14 cellular contexts compared by ENCODE assay signal in the genomic region with DNA sequence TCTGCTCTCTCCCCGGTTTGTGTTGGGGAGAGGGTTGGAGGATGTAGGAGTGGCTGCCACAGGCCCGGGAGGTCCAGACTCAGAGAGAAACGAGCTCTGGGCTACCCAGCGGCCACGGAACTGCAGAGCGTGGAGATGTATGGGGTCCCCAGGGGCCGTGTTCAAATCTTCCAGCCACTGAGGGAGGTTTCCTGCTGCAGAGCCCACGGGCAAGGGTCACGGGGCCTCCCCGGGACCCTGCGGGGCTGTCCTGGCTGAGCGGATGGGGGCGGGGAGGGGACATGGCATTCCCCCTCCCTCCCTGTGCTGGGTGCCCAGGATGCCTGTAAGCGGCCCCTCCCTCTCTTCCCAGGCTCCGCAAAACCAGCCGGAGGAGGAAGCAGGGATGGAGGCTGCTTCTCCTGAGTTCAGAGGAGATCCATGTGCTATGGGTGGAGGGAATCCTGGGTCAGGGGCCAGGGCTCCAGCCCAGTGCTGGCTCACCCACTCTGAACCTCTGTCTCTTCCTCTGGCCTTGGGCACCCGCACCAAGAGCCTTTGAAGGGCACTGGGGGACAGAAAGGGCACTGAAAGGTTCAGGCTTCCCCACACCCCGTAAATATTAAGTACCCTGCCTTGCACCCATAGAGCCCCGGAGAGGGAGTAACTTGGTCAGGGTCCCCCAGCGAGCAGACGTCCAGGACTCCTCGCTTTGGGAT. TPM values are rescaled to one million over a fixed set of nuclear protein-coding genes. Genes with fewer than 3 reads are reported as not detected.
DNase-seq lines count a peak whose midpoint lies in the region; ATAC-seq and TF ChIP-seq lines count a peak whose summit lies in the region.
"Had no signal": no experiment of that assay in that cellular context is flagged by ENCODE, and none has a peak within 500 bp of the region (broad histone marks: within the 10 kb centered on the region; RNA-seq: fewer than 3 reads in every experiment).

No MANE protein-coding gene starts in this region.

- H3K27ac Mint-ChIP-seq in natural killer cell treated with Interleukin-12 subunit alpha and Interleukin-12 subunit beta and Interleukin-15 and Interleukin-18, amount 100 ng/mL, for 72 hours, result no peak overlapping the region

- H3K4me1 Mint-ChIP-seq in natural killer cell treated with Interleukin-12 subunit alpha and Interleukin-12 subunit beta and Interleukin-15 and Interleukin-18, amount 100 ng/mL, for 72 hours (ENCODE audit: low read depth in 2 of 2), result peaks cover 0 to 7% of the 10 kb centered on the region in 2 donors

- intact Hi-C loops in gastrocnemius medialis (cut with DNase I; ENCODE audit: low total_unique reads), result no loop called here

- H3K27me3 ChIP-seq in BLaER1 (no peaks in the 10 kb centered on the region), iPS-15b (ENCODE audit: control insufficient read depth, insufficient read depth, low read length) (peaks cover 41% of the 10 kb centered on the region), gastrocnemius medialis (no peaks in the 10 kb centered on the region)

- H3K36me3 ChIP-seq in BLaER1 (peaks cover 62% of the 10 kb centered on the region), iPS-15b (ENCODE audit: control insufficient read depth, insufficient read depth, low read length) (no peaks in the 10 kb centered on the region), gastrocnemius medialis (peaks cover 0 to 59% of the 10 kb centered on the region in 2 donors)

- H3K4me1 ChIP-seq in BLaER1, result peaks cover 50% of the 10 kb centered on the region
- no peaks in the 10 kb centered on the region for H3K4me1 ChIP-seq in iPS-15b (ENCODE audit: control insufficient read depth, insufficient read depth, low read length)
- H3K4me1 ChIP-seq in gastrocnemius medialis, result peaks cover 20 to 24% of the 10 kb centered on the region in 2 donors

- in situ Hi-C loops in gastrocnemius medialis (cut with MboI; ENCODE audit: low sequenced_read_pairs in 4 of 4), result no loop called here

- peaks cover 3% of the 10 kb centered on the region for H3K36me3 Mint-ChIP-seq in natural killer cell treated with Interleukin-12 subunit alpha and Interleukin-12 subunit beta and Interleukin-15 and Interleukin-18, amount 100 ng/mL, for 72 hours

- no peak for TF ChIP-seq CTCF in gastrocnemius medialis (IDR thresholded peaks at IDR 0.05 in 4 of 5, conservative IDR thresholded peaks at IDR 0.05 in 1 of 5)

- H3K4me3 ChIP-seq in BLaER1 (peak overlapping the region; percentile 53), iPS-15b (ENCODE audit: low read depth, low read length) (peak overlapping the region; percentile 13), gastrocnemius medialis (no peak overlapping the region)

- H3K27me3 Mint-ChIP-seq in natural killer cell treated with Interleukin-12 subunit alpha and Interleukin-12 subunit beta and Interleukin-15 and Interleukin-18, amount 100 ng/mL, for 72 hours, result no peaks in the 10 kb centered on the region

- TF ChIP-seq POLR2A in gastrocnemius medialis (IDR thresholded peaks at IDR 0.05), result no peak

- H3K4me2 ChIP-seq in BLaER1, result peak overlapping the region; percentile 95

- H3K27ac ChIP-seq in BLaER1 (peak overlapping the region; percentile 52; the same call in 1 of the 2 replicates), gastrocnemius medialis (peak overlapping the region; percentile 77 to 82 (median 79))

- no peak for ATAC-seq in gastrocnemius medialis
- ATAC-seq in natural killer cell treated with Interleukin-12 subunit alpha and Interleukin-12 subunit beta and Interleukin-15 and Interleukin-18, amount 100 ng/mL, for 72 hours, result no peak

- DNase-seq in astrocyte of the hippocampus (ENCODE audit: low read depth, low spot score), result peak; percentile 46
- DNase-seq in gastrocnemius medialis, result no peak
- DNase-seq in SKM-1 (lab: John Stamatoyannopoulos, UW; ENCODE audit: unreplicated experiment), result no peak
- DNase-seq in natural killer cell treated with Interleukin-12 subunit alpha and Interleukin-12 subunit beta and Interleukin-15 and Interleukin-18, amount 100 ng/mL, for 72 hours (ENCODE audit: low spot score), result no peak
- DNase-seq in NCI-H1105 treated with DMSO at 0.1 percent for 48 hours (lab: John Stamatoyannopoulos, UW), result no peak
- no peak for DNase-seq in SIG-M5 treated with dmso at 0.1 percent for 504 hours (lab: John Stamatoyannopoulos, UW; ENCODE audit: unreplicated experiment)
- DNase-seq: AML-193, cerebellar nuclear complex, GDM1, NCI-H69, T-helper 1 cell had no signal

- H3K9me3 ChIP-seq in BLaER1 (no peaks in the 10 kb centered on the region), iPS-15b (ENCODE audit: control insufficient read depth, insufficient read depth, low read length) (no peaks in the 10 kb centered on the region), gastrocnemius medialis (no peaks in the 10 kb centered on the region)

- H3K9ac ChIP-seq in BLaER1 (peak overlapping the region; percentile 56; the same call in 1 of the 2 replicates), iPS-15b (ENCODE audit: low read depth, low read length) (no peak overlapping the region)

- no peak overlapping the region for H3K4me3 Mint-ChIP-seq in natural killer cell treated with Interleukin-12 subunit alpha and Interleukin-12 subunit beta and Interleukin-15 and Interleukin-18, amount 100 ng/mL, for 72 hours

- no peaks in the 10 kb centered on the region for H3K9me3 Mint-ChIP-seq in natural killer cell treated with Interleukin-12 subunit alpha and Interleukin-12 subunit beta and Interleukin-15 and Interleukin-18, amount 100 ng/mL, for 72 hours

- peaks cover 77% of the 10 kb centered on the region for H4K20me1 ChIP-seq in BLaER1

RNA-seq across cellular contexts. Expression of a gene that starts 22.6 kb away (rescaled TPM):
- total RNA-seq in gastrocnemius medialis, result not detected
- under 1 TPM in 1 of 2 donors, not detected in 1; 0.62 TPM for total RNA-seq in natural killer cell treated with Interleukin-12 subunit alpha and Interleukin-12 subunit beta and Interleukin-15 and Interleukin-18, amount 100 ng/mL, for 72 hours
- total RNA-seq: posterior vena cava had no signal

RNA-seq across cellular contexts. Expression of a gene that starts 25.6 kb away (rescaled TPM):
- not detected for total RNA-seq in gastrocnemius medialis
- not detected for total RNA-seq in natural killer cell treated with Interleukin-12 subunit alpha and Interleukin-12 subunit beta and Interleukin-15 and Interleukin-18, amount 100 ng/mL, for 72 hours
- total RNA-seq: posterior vena cava had no signal

RNA-seq across cellular contexts. Expression of a gene that starts 42.8 kb away (rescaled TPM):
- 10 to 100 TPM; 15.3 to 59.5 (median 42.8) TPM for total RNA-seq in gastrocnemius medialis
- total RNA-seq in natural killer cell treated with Interleukin-12 subunit alpha and Interleukin-12 subunit beta and Interleukin-15 and Interleukin-18, amount 100 ng/mL, for 72 hours, result 10 to 100 TPM; 16.1 to 28.6 TPM

RNA-seq across cellular contexts. Expression of a gene that starts 48.4 kb away (rescaled TPM):
- 10 to 100 TPM; 15.9 to 32.0 (median 21.0) TPM for total RNA-seq in gastrocnemius medialis
- total RNA-seq in natural killer cell treated with Interleukin-12 subunit alpha and Interleukin-12 subunit beta and Interleukin-15 and Interleukin-18, amount 100 ng/mL, for 72 hours, result 10 to 100 TPM; 51.4 to 63.0 TPM

Comparison
In these comparisons a context has a peak if more than half of its experiments do, and no peak if none do; other contexts are left out.
1. H3K4me3 ChIP-seq: peak in BLaER1 (single experiment) and iPS-15b (single experiment); none in gastrocnemius medialis (0 of 4).